ENCODE assay signal across 2 cellular contexts in genomic region chr10:110910138-110910537, GRCh38.
TF ChIP-seq lines count a peak whose summit lies in the region.

No MANE protein-coding gene starts in this region.

TF ChIP-seq in HEK293, 187 proteins besides CTCF, POLR2A, EP300 and RAD21:
- no peak for TF ChIP-seq ZNF692 (tag by site-specific recombination; IDR thresholded peaks at IDR 0.05)
- no peak for TF ChIP-seq ZNF280D (tag by site-specific recombination; IDR thresholded peaks at IDR 0.05)
- TF ChIP-seq PRDM10 (tag by site-specific recombination; IDR thresholded peaks at IDR 0.05) = no peak
- TF ChIP-seq ATF2 (tag by site-specific recombination; IDR thresholded peaks at IDR 0.05; ENCODE audit: low read depth) = 0 out of 2 replicates have a peak, but pooled peaks have one; percentile 4
- no peak for TF ChIP-seq ZNF132 (tag by site-specific recombination; IDR thresholded peaks at IDR 0.05; ENCODE audit: borderline replicate concordance)
- peak; percentile 93 for TF ChIP-seq ZNF18 (tag by site-specific recombination; IDR thresholded peaks at IDR 0.05)
- TF ChIP-seq GFI1B (tag by site-specific recombination; IDR thresholded peaks at IDR 0.05) = no peak

TF ChIP-seq in K562, 482 proteins besides CTCF, POLR2A, EP300 and RAD21:
- no peak for TF ChIP-seq MITF (IDR thresholded peaks at IDR 0.05)
- TF ChIP-seq TSC22D4 (tag; IDR thresholded peaks at IDR 0.05) = no peak
- no peak for TF ChIP-seq ELK3 (CRISPR knock-in tag; IDR thresholded peaks at IDR 0.05)
- no peak for TF ChIP-seq ESRRB (CRISPR knock-in tag; IDR thresholded peaks at IDR 0.05; ENCODE audit: borderline replicate concordance)
- no peak for TF ChIP-seq TRIM28 (IDR thresholded peaks at IDR 0.05)
- no peak for TF ChIP-seq U2AF1 (optimal IDR thresholded peaks at IDR 0.05; ENCODE audit: low read depth, low read length)
- no peak for TF ChIP-seq ZNF280A (IDR thresholded peaks at IDR 0.05; ENCODE audit: low read depth, partially characterized antibody)
- no peak for TF ChIP-seq PHF20 (IDR thresholded peaks at IDR 0.05; ENCODE audit: partially characterized antibody)
- no peak for TF ChIP-seq ARID1B (IDR thresholded peaks at IDR 0.05)
- no peak for TF ChIP-seq SMARCA4 (IDR thresholded peaks at IDR 0.05)
